Comparison of ENCODE assay signal across 30 cellular contexts in genomic region chr19:14218615-14219330, GRCh38. TPM values are rescaled to one million over a fixed set of nuclear protein-coding genes. Genes with fewer than 3 reads are reported as not detected.
DNase-seq lines count a peak whose midpoint lies in the region; ATAC-seq and TF ChIP-seq lines count a peak whose summit lies in the region.
"Had no signal": no experiment of that assay in that cellular context is flagged by ENCODE, and none has a peak within 500 bp of the region (broad histone marks: within the 10 kb centered on the region; RNA-seq: fewer than 3 reads in every experiment).

No MANE protein-coding gene starts in this region.

- no peaks in the 10 kb centered on the region for H3K9me3 Mint-ChIP-seq in activated naive CD4-positive, alpha-beta T cell treated with anti-CD3 and anti-CD28 coated beads, Interleukin-2, amount 50 U/mL, for 24 hours
- H3K9me3 Mint-ChIP-seq: activated naive CD4-positive, alpha-beta T cell treated with anti-CD3 and anti-CD28 coated beads, Interleukin-2, amount 50 U/mL, for 72 hours; activated T-helper 2 cell treated with anti-CD3 and anti-CD28 coated beads, Interferon-gamma antibody, Interleukin-2, Interleukin-4, amounts not matched to agents 10 μg/mL and 5 μg/mL and 100 μg/mL, durations not matched to agents 14 hours and 24 hours and 36 hours; nephron; T-helper 2 cell treated with Interferon-gamma antibody and Interleukin-4, amounts not matched to agents 5 μg/mL and 100 μg/mL, for 36 hours had no signal

- BruUV-seq in PC-3 (replicated peaks; lab: Mats Ljungman, UMichigan): no TSS peak

- WGBS in aorta, 2 donors: 73 to 78% methylated on average over 12 of the region's 12 CpGs

- intact Hi-C loops in aorta (cut with DNase I) (no loop called here), PC-3 (cut with micrococcal nuclease) (no loop called here)

- H3K27me3 Mint-ChIP-seq in activated naive CD4-positive, alpha-beta T cell treated with anti-CD3 and anti-CD28 coated beads, Interleukin-2, amount 50 U/mL, for 24 hours: no peaks in the 10 kb centered on the region
- H3K27me3 Mint-ChIP-seq: activated CD4-positive, alpha-beta T cell treated with anti-CD3 and anti-CD28 coated beads for 36 hours had no signal

- no peak overlapping the region for H3K4me2 ChIP-seq in PC-3 (ENCODE audit: low read length)

- ATAC-seq in aorta (ENCODE audit: low FRiP score): peak; percentile 37
- no peak for ATAC-seq in PC-3
- ATAC-seq: activated CD4-positive, alpha-beta T cell treated with anti-CD3 and anti-CD28 coated beads for 36 hours; activated naive CD4-positive, alpha-beta T cell treated with anti-CD3 and anti-CD28 coated beads, Interleukin-2, amount 50 U/mL, for 72 hours; gastrocnemius medialis; mucosa of descending colon; psoas muscle; stimulated activated memory B cell treated with anti-CD40 and anti-IgM and Interleukin-4, amounts not matched to agents 10 μg/mL and 1 μg/mL and 100 μg/mL, for 72 hours had no signal

- H3K27me3 ChIP-seq in aorta (ENCODE audit: control insufficient read depth in 1 of 2, insufficient read depth in 2 of 2, low read length in 1 of 2) (no peaks in the 10 kb centered on the region), PC-3 (ENCODE audit: low read length) (no peaks in the 10 kb centered on the region)
- H3K27me3 ChIP-seq: sigmoid colon, upper lobe of right lung had no signal

- H3K79me2 ChIP-seq in PC-3 (ENCODE audit: low read length): no peaks in the 10 kb centered on the region

- no peak overlapping the region for H3K4me3 ChIP-seq in fibroblast of the aortic adventitia (ENCODE audit: low read depth, low read length)
- H3K4me3 ChIP-seq in aorta (ENCODE audit: low read length in 2 of 2): no peak overlapping the region
- H3K4me3 ChIP-seq in PC-3 (ENCODE audit: low read length): no peak overlapping the region
- H3K4me3 ChIP-seq: gastrocnemius medialis, lower lobe of right lung, mucosa of descending colon, psoas muscle, sigmoid colon, suprapubic skin, upper lobe of right lung had no signal

- H3K9me2 ChIP-seq in PC-3 (replicated peaks; ENCODE audit: low read length): no peaks in the 10 kb centered on the region

- H3K27ac ChIP-seq in aorta (ENCODE audit: low read depth in 1 of 2, low read length in 2 of 2) (no peak overlapping the region), PC-3 (ENCODE audit: low read length) (no peak overlapping the region)
- H3K27ac ChIP-seq: gastrocnemius medialis, lower lobe of right lung, psoas muscle, suprapubic skin, upper lobe of right lung had no signal

- CTCF ChIA-PET in PC-3 (lab: Charles Lee): interaction anchor here (1.4 kb wide), 1 partner anchor 130 kb away, joined by 5 read pairs; no protein-coding TSS in a partner anchor

- no peak for DNase-seq in activated naive CD4-positive, alpha-beta T cell (lab: John Stamatoyannopoulos, UW)
- DNase-seq in amniotic epithelial cell (ENCODE audit: low read depth) (peak; percentile 40), fibroblast of the aortic adventitia (ENCODE audit: low read depth) (peak; percentile 38), aorta (no peak), AML-193 (lab: John Stamatoyannopoulos, UW) (no peak), COLO829 (ENCODE audit: low spot score) (no peak), PC-3 (no peak)
- DNase-seq: 8988T; activated CD4-positive, alpha-beta T cell treated with anti-CD3 and anti-CD28 coated beads for 36 hours; CD4-positive, CD25-positive, alpha-beta regulatory T cell; cortex of kidney; effector memory CD4-positive, alpha-beta T cell; gastrocnemius medialis; lower lobe of right lung; mucosa of descending colon; NCI-H1105; NCI-H187 treated with DMSO at 0.1 percent for 48 hours; NCI-H2171 treated with DMSO at 0.1 percent for 48 hours; NCI-H510A; sigmoid colon; stimulated activated CD4-positive, alpha-beta T cell treated with anti-CD3 and anti-CD28 coated beads, Interleukin-15, amount 100 ng/mL, for 24 hours; upper lobe of right lung had no signal

- H3F3A ChIP-seq in PC-3 (ENCODE audit: low read length, unreplicated experiment): no peaks in the 10 kb centered on the region

- no peak overlapping the region for H3K4me3 Mint-ChIP-seq in activated naive CD4-positive, alpha-beta T cell treated with anti-CD3 and anti-CD28 coated beads, Interleukin-2, amount 50 U/mL, for 24 hours
- H3K4me3 Mint-ChIP-seq: activated CD4-positive, alpha-beta T cell treated with anti-CD3 and anti-CD28 coated beads for 36 hours; CD4-positive, CD25-positive, alpha-beta regulatory T cell; nephron; stimulated activated memory B cell treated with anti-CD40 and anti-IgM and Interleukin-4, amounts not matched to agents 10 μg/mL and 1 μg/mL and 100 μg/mL, for 72 hours; T-helper 2 cell treated with Interferon-gamma antibody and Interleukin-4, amounts not matched to agents 5 μg/mL and 100 μg/mL, for 36 hours had no signal

- H3K36me3 Mint-ChIP-seq in activated naive CD4-positive, alpha-beta T cell treated with anti-CD3 and anti-CD28 coated beads, Interleukin-2, amount 50 U/mL, for 24 hours: no peaks in the 10 kb centered on the region
- H3K36me3 Mint-ChIP-seq: activated naive CD4-positive, alpha-beta T cell treated with anti-CD3 and anti-CD28 coated beads, Interleukin-2, amount 50 U/mL, for 72 hours; CD4-positive, CD25-positive, alpha-beta regulatory T cell; stimulated activated memory B cell treated with anti-CD40 and anti-IgM and Interleukin-4, amounts not matched to agents 10 μg/mL and 1 μg/mL and 100 μg/mL, for 72 hours had no signal

- no peak overlapping the region for H2AFZ ChIP-seq in PC-3 (ENCODE audit: low read length)

- H4K20me1 ChIP-seq in PC-3 (ENCODE audit: low read length): no peaks in the 10 kb centered on the region

- TF ChIP-seq CTCF in fibroblast of the aortic adventitia (IDR thresholded peaks at IDR 0.05; ENCODE audit: insufficient read depth, low read length) (no peak), PC-3 (conservative IDR thresholded peaks at IDR 0.05; ENCODE audit: low read depth, low read length) (no peak)

- no peaks in the 10 kb centered on the region for H3K4me1 ChIP-seq in aorta (ENCODE audit: control insufficient read depth in 1 of 2, insufficient read depth in 2 of 2, low read length in 2 of 2)
- H3K4me1 ChIP-seq in PC-3 (ENCODE audit: insufficient read depth, low read length): no peaks in the 10 kb centered on the region
- H3K4me1 ChIP-seq: gastrocnemius medialis, lower lobe of right lung, psoas muscle, upper lobe of right lung had no signal

- peaks cover 11% of the 10 kb centered on the region for H3K4me1 Mint-ChIP-seq in activated naive CD4-positive, alpha-beta T cell treated with anti-CD3 and anti-CD28 coated beads, Interleukin-2, amount 50 U/mL, for 24 hours

- H3K9me3 ChIP-seq in aorta (ENCODE audit: control insufficient read depth, low read length): no peaks in the 10 kb centered on the region
- no peaks in the 10 kb centered on the region for H3K9me3 ChIP-seq in PC-3 (ENCODE audit: low read length)
- H3K9me3 ChIP-seq: gastrocnemius medialis, lower lobe of right lung, mucosa of descending colon, psoas muscle, sigmoid colon, suprapubic skin, upper lobe of right lung had no signal

- no peak overlapping the region for H3K9ac ChIP-seq in PC-3 (ENCODE audit: low read length)

- H3K36me3 ChIP-seq in aorta (ENCODE audit: control insufficient read depth in 1 of 2, insufficient read depth in 2 of 2, low read length in 1 of 2): no peaks in the 10 kb centered on the region
- H3K36me3 ChIP-seq in PC-3 (ENCODE audit: low read depth, low read length): no peaks in the 10 kb centered on the region
- H3K36me3 ChIP-seq: gastrocnemius medialis, lower lobe of right lung, sigmoid colon, suprapubic skin, upper lobe of right lung had no signal

- H3K27ac Mint-ChIP-seq in activated naive CD4-positive, alpha-beta T cell treated with anti-CD3 and anti-CD28 coated beads, Interleukin-2, amount 50 U/mL, for 24 hours: peak overlapping the region; percentile 76
- H3K27ac Mint-ChIP-seq: activated CD4-positive, alpha-beta T cell treated with anti-CD3 and anti-CD28 coated beads for 36 hours; activated naive CD4-positive, alpha-beta T cell treated with anti-CD3 and anti-CD28 coated beads, Interleukin-2, amount 50 U/mL, for 72 hours; activated T-helper 2 cell treated with anti-CD3 and anti-CD28 coated beads, Interferon-gamma antibody, Interleukin-2, Interleukin-4, amounts not matched to agents 10 μg/mL and 5 μg/mL and 100 μg/mL, durations not matched to agents 14 hours and 24 hours and 36 hours; CD4-positive, CD25-positive, alpha-beta regulatory T cell; stimulated activated memory B cell treated with anti-CD40 and anti-IgM and Interleukin-4, amounts not matched to agents 10 μg/mL and 1 μg/mL and 100 μg/mL, for 72 hours; T-helper 2 cell treated with Interferon-gamma antibody and Interleukin-4, amounts not matched to agents 5 μg/mL and 100 μg/mL, for 36 hours had no signal

- POLR2A ChIA-PET in PC-3 (lab: Charles Lee; ENCODE audit: unreplicated experiment): no interaction called here

RNA-seq across cellular contexts. Expression of gene ADGRL1, which starts 12.8 kb away (rescaled TPM):
- 6.0 and 14.3 TPM in 2 replicates for total RNA-seq in fibroblast of the aortic adventitia (ENCODE audit: low replicate concordance)
- total RNA-seq in aorta: 10 to 100 TPM; 11.0 to 26.3 TPM
- 1 to 10 TPM; 5.3 to 6.3 TPM for polyA plus RNA-seq in aorta
- 37.2 and 39.3 TPM in 2 replicates for total RNA-seq in PC-3 (2014; rRNA removed)

Comparison
In these comparisons a context has a peak if more than half of its experiments do, and no peak if none do; other contexts are left out.
1. DNase-seq: peak in amniotic epithelial cell (single experiment) and fibroblast of the aortic adventitia (single experiment); none in activated naive CD4-positive, alpha-beta T cell (0 of 4), aorta (0 of 2), AML-193 (0 of 2), COLO829 (single experiment) and PC-3 (single experiment).